17 cellular contexts compared by ENCODE assay signal in genomic region chr21:34878940-34879339, GRCh38.
DNase-seq lines count a peak whose midpoint lies in the region; ATAC-seq and TF ChIP-seq lines count a peak whose summit lies in the region.
"Had no signal": no experiment of that assay in that cellular context is flagged by ENCODE, and none has a peak within 500 bp of the region (broad histone marks: within the 10 kb centered on the region; RNA-seq: fewer than 3 reads in every experiment).

No MANE protein-coding gene starts in this region.

- H4K20me1 ChIP-seq in Loucy (ENCODE audit: insufficient read depth, low read length, poor library complexity, severe bottlenecking) (peaks cover 98% of the 10 kb centered on the region), mammary epithelial cell (ENCODE audit: insufficient read depth, low read length) (peaks cover 20% of the 10 kb centered on the region)

- dilution Hi-C loops in mammary epithelial cell (cut with HindIII; ENCODE audit: low sequenced_read_pairs): no loop called here

- no peaks in the 10 kb centered on the region for H3K27me3 ChIP-seq in CD4-positive, alpha-beta T cell (ENCODE audit: control insufficient read depth, insufficient read depth, low read length)
- no peaks in the 10 kb centered on the region for H3K27me3 ChIP-seq in Loucy (ENCODE audit: insufficient read depth, low read length, poor library complexity, severe bottlenecking)
- no peaks in the 10 kb centered on the region for H3K27me3 ChIP-seq in mammary epithelial cell (ENCODE audit: insufficient read depth, low read length)
- H3K27me3 ChIP-seq in mucosa of stomach (ENCODE audit: control insufficient read depth, insufficient read depth, low read length): no peaks in the 10 kb centered on the region
- peaks cover 0 to 22% (median 0%) of the 10 kb centered on the region in 4 donors for H3K27me3 ChIP-seq in esophagus muscularis mucosa

- H3K9me3 Mint-ChIP-seq in CD4-positive, alpha-beta T cell: no peaks in the 10 kb centered on the region
- H3K9me3 Mint-ChIP-seq: activated B cell treated with CpG ODN at 0.5 μM for 24 hours; activated naive CD4-positive, alpha-beta T cell treated with anti-CD3 and anti-CD28 coated beads, Interleukin-2, amount 50 U/mL, for 72 hours; stimulated activated memory B cell treated with anti-CD40 and anti-IgM and Interleukin-4, amounts not matched to agents 10 μg/mL and 1 μg/mL and 100 μg/mL, for 72 hours; T-cell had no signal

- H3K27me3 Mint-ChIP-seq in CD4-positive, alpha-beta T cell: no peaks in the 10 kb centered on the region
- H3K27me3 Mint-ChIP-seq: activated B cell treated with CpG ODN at 0.5 μM for 24 hours; activated CD8-positive, alpha-beta memory T cell treated with anti-CD3 and anti-CD28 coated beads, Interleukin-2, amount 10 ng/mL, durations not matched to agents 7 days and 5 days; stimulated activated memory B cell treated with anti-CD40 and anti-IgM and Interleukin-4, amounts not matched to agents 10 μg/mL and 1 μg/mL and 100 μg/mL, for 72 hours; T-cell had no signal

- H3K4me3 ChIP-seq in Loucy (ENCODE audit: low read length, poor library complexity, severe bottlenecking) (peak overlapping the region; percentile 80), mammary epithelial cell (replicated peaks in 1 of 3; ENCODE audit: insufficient read depth in 1 of 3, low read depth in 2 of 3, low read length in 3 of 3) (peak overlapping the region in 1 of 3 experiments; percentile 10), mucosa of stomach (ENCODE audit: low read length) (peak overlapping the region; percentile 37), esophagus muscularis mucosa (no peak overlapping the region)
- H3K4me3 ChIP-seq: sigmoid colon had no signal

- POLR2A ChIA-PET in CD4-positive, alpha-beta T cell (lab: Charles Lee): interaction anchor here (1.8 to 2.4 kb wide), 2 partner anchors 9 to 11 kb away, joined by 6 to 11 read pairs; no protein-coding TSS in a partner anchor

- 16% methylated on average over 2 of the region's 2 CpGs for WGBS in mammary epithelial cell (ENCODE audit: low coverage, missing lambda C conversion rate)
- 76% methylated on average over 2 of the region's 2 CpGs for WGBS in esophagus muscularis mucosa

- peaks cover 94% of the 10 kb centered on the region for H3K36me3 Mint-ChIP-seq in CD4-positive, alpha-beta T cell (ENCODE audit: low read depth)

- H3K4me1 ChIP-seq in Loucy (ENCODE audit: insufficient read depth, low read length, poor library complexity, severe bottlenecking) (peaks cover 83% of the 10 kb centered on the region), mammary epithelial cell (ENCODE audit: insufficient read depth, low read length) (peaks cover 43% of the 10 kb centered on the region), mucosa of stomach (ENCODE audit: control insufficient read depth, insufficient read depth, low read length) (peaks cover 32% of the 10 kb centered on the region), esophagus muscularis mucosa (no peaks in the 10 kb centered on the region)

- TF ChIP-seq POLR2A in esophagus muscularis mucosa (IDR thresholded peaks at IDR 0.05; ENCODE audit: low read depth): no peak

- peaks cover 15% of the 10 kb centered on the region; the same call in 1 of the 2 replicates for H3F3A ChIP-seq in Loucy (ENCODE audit: low read depth)

- H3K27ac ChIP-seq in CD4-positive, alpha-beta T cell (ENCODE audit: low read depth, low read length): no peak overlapping the region
- H3K27ac ChIP-seq in mammary epithelial cell (ENCODE audit: insufficient read depth, low read depth, low read length): peak overlapping the region; percentile 24
- no peak overlapping the region for H3K27ac ChIP-seq in esophagus muscularis mucosa (replicated peaks in 1 of 4)
- H3K27ac ChIP-seq: sigmoid colon had no signal

- DNase-seq in CD4-positive, alpha-beta T cell: no peak
- no peak for DNase-seq in mammary epithelial cell
- DNase-seq in HPDE6-E6E7 (ENCODE audit: extremely low spot score): no peak
- DNase-seq in AG08395 (ENCODE audit: low spot score): no peak
- no peak for DNase-seq in esophagus muscularis mucosa (ENCODE audit: extremely low spot score)
- DNase-seq: activated B cell treated with CpG ODN at 0.5 μM for 24 hours; activated CD8-positive, alpha-beta memory T cell treated with anti-CD3 and anti-CD28 coated beads, Interleukin-2, amount 10 ng/mL, durations not matched to agents 7 days and 5 days; effector CD8-positive, alpha-beta T cell; foreskin melanocyte; Karpas-422; sigmoid colon; T-cell had no signal

- H3K9me3 ChIP-seq in CD4-positive, alpha-beta T cell (ENCODE audit: control insufficient read depth, low read length): no peaks in the 10 kb centered on the region
- H3K9me3 ChIP-seq in Loucy (ENCODE audit: insufficient read depth, low read depth, low read length) (no peaks in the 10 kb centered on the region), mammary epithelial cell (replicated peaks; ENCODE audit: insufficient read depth, low read length) (no peaks in the 10 kb centered on the region), mucosa of stomach (ENCODE audit: control insufficient read depth, low read length) (no peaks in the 10 kb centered on the region), esophagus muscularis mucosa (no peaks in the 10 kb centered on the region)
- H3K9me3 ChIP-seq: sigmoid colon had no signal

- no TSS peak for BruUV-seq in mammary epithelial cell (replicated peaks; lab: Mats Ljungman, UMichigan)

- peaks cover 56% of the 10 kb centered on the region for H3K4me1 Mint-ChIP-seq in CD4-positive, alpha-beta T cell (ENCODE audit: low read depth)

- no peaks in the 10 kb centered on the region for H3K9me2 ChIP-seq in Loucy (replicated peaks; ENCODE audit: low read depth, low read length)

- H3K4me2 ChIP-seq in Loucy (ENCODE audit: low read depth, low read length, poor library complexity, severe bottlenecking): peak overlapping the region; percentile 94
- H3K4me2 ChIP-seq in mammary epithelial cell (ENCODE audit: insufficient read depth, low read depth, low read length): peak overlapping the region; percentile 95

- TF ChIP-seq CTCF in CD4-positive, alpha-beta T cell (IDR thresholded peaks at IDR 0.05): no peak
- TF ChIP-seq CTCF in Loucy (conservative IDR thresholded peaks at IDR 0.05; ENCODE audit: low read length) (no peak), mammary epithelial cell (conservative IDR thresholded peaks at IDR 0.05 in 1 of 2, IDR thresholded peaks at IDR 0.05 in 1 of 2; ENCODE audit: extremely low read depth in 1 of 2, insufficient read depth in 1 of 2, low read depth in 1 of 2, low read length in 2 of 2) (no peak), esophagus muscularis mucosa (IDR thresholded peaks at IDR 0.05) (no peak)

- peak overlapping the region; percentile 40 for H3K27ac Mint-ChIP-seq in CD4-positive, alpha-beta T cell
- H3K27ac Mint-ChIP-seq: activated B cell treated with CpG ODN at 0.5 μM for 24 hours; activated CD8-positive, alpha-beta memory T cell treated with anti-CD3 and anti-CD28 coated beads, Interleukin-2, amount 10 ng/mL, durations not matched to agents 7 days and 5 days; stimulated activated memory B cell treated with anti-CD40 and anti-IgM and Interleukin-4, amounts not matched to agents 10 μg/mL and 1 μg/mL and 100 μg/mL, for 72 hours had no signal

- no peak for TF ChIP-seq EP300 in esophagus muscularis mucosa (IDR thresholded peaks at IDR 0.05)

- ATAC-seq in CD4-positive, alpha-beta T cell (ENCODE audit: poor library complexity): no peak
- no peak for ATAC-seq in HG03520 (IDR thresholded peaks at IDR 0.05; ENCODE audit: unreplicated experiment)
- ATAC-seq: activated CD8-positive, alpha-beta memory T cell treated with anti-CD3 and anti-CD28 coated beads, Interleukin-2, amount 10 ng/mL, durations not matched to agents 7 days and 5 days; activated naive CD4-positive, alpha-beta T cell treated with anti-CD3 and anti-CD28 coated beads, Interleukin-2, amount 50 U/mL, for 72 hours; stimulated activated memory B cell treated with anti-CD40 and anti-IgM and Interleukin-4, amounts not matched to agents 10 μg/mL and 1 μg/mL and 100 μg/mL, for 72 hours; T-cell had no signal

- H2AFZ ChIP-seq in Loucy (ENCODE audit: low read length) (no peak overlapping the region), mammary epithelial cell (ENCODE audit: low read depth, low read length) (no peak overlapping the region)

- CTCF ChIA-PET in CD4-positive, alpha-beta T cell (lab: Charles Lee): no interaction called here
- CTCF ChIA-PET in mammary epithelial cell (lab: Charles Lee; ENCODE audit: low non-redundant PET): interaction anchor here (0.6 kb wide), 1 partner anchor 521 kb away, joined by 3 read pairs; no protein-coding TSS in a partner anchor

- H3K4me3 Mint-ChIP-seq in CD4-positive, alpha-beta T cell: no peak overlapping the region
- H3K4me3 Mint-ChIP-seq: activated B cell treated with CpG ODN at 0.5 μM for 24 hours; activated CD8-positive, alpha-beta memory T cell treated with anti-CD3 and anti-CD28 coated beads, Interleukin-2, amount 10 ng/mL, durations not matched to agents 7 days and 5 days; stimulated activated memory B cell treated with anti-CD40 and anti-IgM and Interleukin-4, amounts not matched to agents 10 μg/mL and 1 μg/mL and 100 μg/mL, for 72 hours; T-cell had no signal

- H3K36me3 ChIP-seq in Loucy (ENCODE audit: insufficient read depth, low read length) (peaks cover 93% of the 10 kb centered on the region), mammary epithelial cell (ENCODE audit: insufficient read depth, low read length) (peaks cover 54% of the 10 kb centered on the region), mucosa of stomach (ENCODE audit: control insufficient read depth, insufficient read depth, low read length) (no peaks in the 10 kb centered on the region), esophagus muscularis mucosa (no peaks in the 10 kb centered on the region)

- peaks cover 100% of the 10 kb centered on the region for H3K79me2 ChIP-seq in Loucy (ENCODE audit: insufficient read depth, low read length)
- H3K79me2 ChIP-seq in mammary epithelial cell (ENCODE audit: insufficient read depth, low read length): peaks cover 100% of the 10 kb centered on the region

- H3K9ac ChIP-seq in Loucy (ENCODE audit: low read depth, low read length, poor library complexity, severe bottlenecking) (peak overlapping the region; percentile 29), mammary epithelial cell (ENCODE audit: insufficient read depth, low read length) (no peak overlapping the region), mucosa of stomach (ENCODE audit: low read length) (no peak overlapping the region)

- in situ Hi-C loops in mammary epithelial cell (cut with MboI; ENCODE audit: low sequenced_read_pairs in 2 of 2): loop anchor here in 1 of 2 donors (25.0 kb wide), 3 partner anchors 383 to 1158 kb away; no protein-coding TSS in a partner anchor

- intact Hi-C loops in CD4-positive, alpha-beta T cell (cut with DNase I, micrococcal nuclease): no loop called here
- intact Hi-C loops in mammary epithelial cell (cut with micrococcal nuclease): no loop called here
- intact Hi-C loops in esophagus muscularis mucosa (cut with DNase I): no loop called here

Comparison
In these comparisons a context has a peak if more than half of its experiments do, and no peak if none do; other contexts are left out.
1. H3K4me3 ChIP-seq: peak in Loucy (single experiment) and mucosa of stomach (single experiment); none in esophagus muscularis mucosa (0 of 4).